ENCODE assay signal across 27 cellular contexts in the genomic region with DNA sequence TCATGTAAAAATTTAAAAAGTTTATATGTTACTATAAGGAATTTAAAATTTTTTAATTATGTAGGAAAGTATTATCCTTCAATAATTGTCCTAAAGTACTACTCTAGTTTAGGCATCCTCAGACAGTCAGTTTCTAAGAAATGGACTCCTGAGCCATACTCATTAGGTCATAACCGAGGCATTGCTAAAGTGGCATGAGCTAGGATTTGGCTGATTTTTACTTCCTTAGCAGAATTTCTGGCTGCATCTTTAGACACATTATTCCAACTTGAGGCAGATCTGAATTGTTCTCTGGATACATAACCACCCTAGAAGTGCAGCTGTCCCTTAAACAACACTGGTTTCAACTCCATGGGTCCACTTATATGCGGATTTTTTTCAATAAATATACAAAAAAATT.
"Had no signal": no experiment of that assay in that cellular context is flagged by ENCODE, and none has a peak within 500 bp of the region (broad histone marks: within the 10 kb centered on the region; RNA-seq: fewer than 3 reads in every experiment).

No MANE protein-coding gene starts in this region.

- H3K9me3 ChIP-seq: pancreas, prostate gland, suprapubic skin, thoracic aorta, tibial artery, uterus had no signal

- DNase-seq: hypothalamus; immature natural killer cell; kidney; left colon; left lung; midbrain; mucosa of descending colon; naive thymus-derived CD4-positive, alpha-beta T cell; nucleus accumbens; pancreas; posterior cingulate gyrus; retina; right cardiac atrium; small intestine; spleen; stimulated activated CD4-positive, alpha-beta T cell treated with anti-CD3 and anti-CD28 coated beads, Interleukin-4, amount 100 ng/mL, for 24 hours; stimulated activated naive CD4-positive, alpha-beta T cell; tibial artery; trophoblast cell; uterus had no signal

- H3K4me3 ChIP-seq: left lung, lung, mucosa of descending colon, pancreas, prostate gland, spleen, suprapubic skin, thoracic aorta, tibial artery, uterus had no signal

- ATAC-seq: left colon; left lung; mucosa of descending colon; naive thymus-derived CD4-positive, alpha-beta T cell; natural killer cell treated with Interleukin-12 subunit alpha and Interleukin-12 subunit beta and Interleukin-15 and Interleukin-18, amount 100 ng/mL, for 72 hours; pancreas; right cardiac atrium; sciatic nerve; stimulated activated effector memory CD8-positive, alpha-beta T cell treated with anti-CD3 and anti-CD28 coated beads, Interleukin-12 subunit alpha, Interleukin-12 subunit beta, amount 100 ng/mL, for 72 hours had no signal

- H3K27ac ChIP-seq: left lung, pancreas, prostate gland, spleen, suprapubic skin, thoracic aorta, tibial artery, uterus had no signal

- H3K36me3 ChIP-seq: pancreas, prostate gland, thoracic aorta, uterus had no signal

- H3K4me1 ChIP-seq: prostate gland, suprapubic skin, uterus had no signal

- H3K27me3 ChIP-seq: left lung, pancreas, spleen, suprapubic skin, tibial artery, uterus had no signal
